ENCODE assay signal across 11 cellular contexts in the genomic region with DNA sequence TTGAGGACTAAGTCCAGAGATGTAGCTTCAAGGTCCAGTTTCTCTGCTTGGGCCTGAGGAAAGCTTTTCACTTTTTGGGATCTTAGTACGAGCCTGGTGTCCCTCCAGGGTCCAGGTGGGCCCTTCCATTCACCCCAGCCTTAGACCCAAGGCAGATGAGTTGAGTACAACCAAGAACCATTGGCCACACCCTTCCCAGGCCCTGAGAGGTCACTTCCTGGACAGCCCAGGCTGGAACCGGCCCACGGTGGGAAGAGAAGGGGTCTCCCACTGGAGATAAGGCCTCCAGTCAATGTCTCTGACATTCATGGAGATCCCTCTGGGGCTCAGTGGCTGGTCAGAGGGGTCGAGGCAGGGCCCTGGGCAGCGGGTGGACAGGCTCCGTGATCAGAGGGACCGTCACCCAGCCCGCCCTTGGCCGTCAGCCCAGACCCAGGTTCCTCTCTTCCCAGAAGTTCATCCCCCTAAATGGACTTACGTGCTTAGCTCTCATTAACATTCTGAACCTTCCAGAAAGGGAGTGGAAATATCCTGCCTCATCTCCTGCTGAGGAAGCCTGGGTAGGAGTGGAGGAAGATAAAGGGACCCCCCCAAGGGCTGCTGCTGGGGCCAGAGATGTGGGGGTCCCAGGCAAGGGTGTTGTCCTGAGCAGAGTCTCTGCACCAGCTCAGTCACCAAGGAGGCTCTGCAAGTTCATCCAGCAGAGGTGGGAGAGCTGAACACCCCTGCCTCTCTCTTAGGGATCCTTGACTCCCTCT. TPM values are rescaled to one million over a fixed set of nuclear protein-coding genes. Genes with fewer than 3 reads are reported as not detected.
"Had no signal": no experiment of that assay in that cellular context is flagged by ENCODE, and none has a peak within 500 bp of the region (broad histone marks: within the 10 kb centered on the region; RNA-seq: fewer than 3 reads in every experiment).

No MANE protein-coding gene starts in this region.

RNA-seq across cellular contexts. Expression of a gene that starts 22.8 kb away (rescaled TPM):
- total RNA-seq: activated CD4-positive, alpha-beta memory T cell treated with anti-CD3 and anti-CD28 coated beads, Interleukin-2, amount 10 ng/mL, durations not matched to agents 7 days and 5 days; activated CD4-positive, alpha-beta T cell treated with anti-CD3 and anti-CD28 coated beads for 36 hours; activated CD4-positive, alpha-beta T cell treated with anti-CD3 and anti-CD28 coated beads, Interleukin-2, amount 10 ng/mL, durations not matched to agents 7 days and 5 days; activated CD8-positive, alpha-beta T cell treated with anti-CD3 and anti-CD28 coated beads, Interleukin-2, amount 10 ng/mL, durations not matched to agents 7 days and 5 days; activated T-helper 2 cell treated with anti-CD3 and anti-CD28 coated beads, Interferon-gamma antibody, Interleukin-2, Interleukin-4, amounts not matched to agents 10 μg/mL and 5 μg/mL and 100 μg/mL, durations not matched to agents 14 hours and 24 hours and 36 hours; ascending aorta; breast epithelium; T-cell; T-helper 1 cell treated with Interleukin-12 subunit alpha and Interleukin-12 subunit beta and Interleukin-4 antibody, amounts not matched to agents 30 ng/mL and 1 ng/mL, for 36 hours; T-helper 2 cell treated with Interferon-gamma antibody and Interleukin-4, amounts not matched to agents 100 ng/mL and 5 ng/mL, for 36 hours; WTC11 had no signal
